In genomic region chr3:15428539-15428938, GRCh38 we compare ENCODE assay signal across 8 cellular contexts. TPM values are rescaled to one million over a fixed set of nuclear protein-coding genes. Genes with fewer than 3 reads are reported as not detected.
DNase-seq lines count a peak whose midpoint lies in the region; ATAC-seq and TF ChIP-seq lines count a peak whose summit lies in the region.

No MANE protein-coding gene starts in this region.

- TF ChIP-seq CTCF in endothelial cell (IDR thresholded peaks at IDR 0.05; ENCODE audit: unreplicated experiment) (no peak), nephron progenitor cell (IDR thresholded peaks at IDR 0.05) (no peak)

- DNase-seq in activated CD8-positive, alpha-beta memory T cell treated with anti-CD3 and anti-CD28 coated beads, Interleukin-2, amount 10 ng/mL, durations not matched to agents 7 days and 5 days = peak; percentile 51
- DNase-seq in activated CD8-positive, alpha-beta memory T cell treated with anti-CD3 and anti-CD28 coated beads for 24 hours = no peak
- DNase-seq in endothelial cell (ENCODE audit: low spot score) = no peak
- no peak for DNase-seq in nephron progenitor cell
- DNase-seq in NCI-H187 treated with DMSO at 0.1 percent for 48 hours (lab: John Stamatoyannopoulos, UW) = no peak
- DNase-seq in KG1 (lab: John Stamatoyannopoulos, UW) = no peak

- H3K4me1 Mint-ChIP-seq in activated CD8-positive, alpha-beta memory T cell treated with anti-CD3 and anti-CD28 coated beads, Interleukin-2, amount 10 ng/mL, durations not matched to agents 7 days and 5 days = peaks cover 52% of the 10 kb centered on the region
- H3K4me1 Mint-ChIP-seq in endothelial cell (ENCODE audit: unreplicated experiment) (peaks cover 23% of the 10 kb centered on the region), nephron progenitor cell (peaks cover 45% of the 10 kb centered on the region)

- peak overlapping the region; percentile 88 for H3K4me3 Mint-ChIP-seq in activated CD8-positive, alpha-beta memory T cell treated with anti-CD3 and anti-CD28 coated beads, Interleukin-2, amount 10 ng/mL, durations not matched to agents 7 days and 5 days
- H3K4me3 Mint-ChIP-seq in endothelial cell (ENCODE audit: unreplicated experiment) = peak overlapping the region; percentile 100
- H3K4me3 Mint-ChIP-seq in nephron progenitor cell = peak overlapping the region; percentile 100

- peak; percentile 48 for ATAC-seq in activated CD8-positive, alpha-beta memory T cell treated with anti-CD3 and anti-CD28 coated beads, Interleukin-2, amount 10 ng/mL, durations not matched to agents 7 days and 5 days
- ATAC-seq in SK-N-SH treated with all-trans-retinoic acid at 6 μM for 48 hours (peak; percentile 52), GM19035 (IDR thresholded peaks at IDR 0.05; ENCODE audit: unreplicated experiment) (no peak)

- CTCF ChIA-PET in activated CD8-positive, alpha-beta memory T cell treated with anti-CD3 and anti-CD28 coated beads, Interleukin-2, amount 10 ng/mL, durations not matched to agents 7 days and 5 days (lab: Charles Lee) = interaction anchor here (1.0 kb wide), 2 partner anchors 26 to 320 kb away, joined by 3 to 4 read pairs; no protein-coding TSS in a partner anchor

- peak overlapping the region; percentile 92 for H3K27ac Mint-ChIP-seq in activated CD8-positive, alpha-beta memory T cell treated with anti-CD3 and anti-CD28 coated beads, Interleukin-2, amount 10 ng/mL, durations not matched to agents 7 days and 5 days
- H3K27ac Mint-ChIP-seq in endothelial cell (ENCODE audit: unreplicated experiment) (peak overlapping the region; percentile 75), nephron progenitor cell (peak overlapping the region; percentile 15)

- peaks cover 45% of the 10 kb centered on the region for H3K36me3 Mint-ChIP-seq in activated CD8-positive, alpha-beta memory T cell treated with anti-CD3 and anti-CD28 coated beads, Interleukin-2, amount 10 ng/mL, durations not matched to agents 7 days and 5 days
- peaks cover 15% of the 10 kb centered on the region for H3K36me3 Mint-ChIP-seq in endothelial cell (ENCODE audit: low read depth, unreplicated experiment)
- H3K36me3 Mint-ChIP-seq in nephron progenitor cell (ENCODE audit: low read depth) = peaks cover 25% of the 10 kb centered on the region

- no peaks in the 10 kb centered on the region for H3K27me3 Mint-ChIP-seq in activated CD8-positive, alpha-beta memory T cell treated with anti-CD3 and anti-CD28 coated beads, Interleukin-2, amount 10 ng/mL, durations not matched to agents 7 days and 5 days
- H3K27me3 Mint-ChIP-seq in endothelial cell (ENCODE audit: unreplicated experiment) = peaks cover 5% of the 10 kb centered on the region
- no peaks in the 10 kb centered on the region for H3K27me3 Mint-ChIP-seq in nephron progenitor cell (ENCODE audit: low read depth, poor library complexity)

- H3K9me3 Mint-ChIP-seq in activated CD8-positive, alpha-beta memory T cell treated with anti-CD3 and anti-CD28 coated beads, Interleukin-2, amount 10 ng/mL, durations not matched to agents 7 days and 5 days (ENCODE audit: low read depth) = no peaks in the 10 kb centered on the region
- H3K9me3 Mint-ChIP-seq in endothelial cell (ENCODE audit: unreplicated experiment) (no peaks in the 10 kb centered on the region), nephron progenitor cell (no peaks in the 10 kb centered on the region)

TF ChIP-seq in SK-N-SH treated with all-trans-retinoic acid at 6 μM for 48 hours, 23 proteins besides CTCF, POLR2A, EP300 and RAD21 (continues in another document):
- no peak for TF ChIP-seq TCF4 (CRISPR knock-in tag; IDR thresholded peaks at IDR 0.05; ENCODE audit: borderline replicate concordance)
- TF ChIP-seq BACH2 (CRISPR knock-in tag; IDR thresholded peaks at IDR 0.05; ENCODE audit: borderline replicate concordance) = no peak
- no peak for TF ChIP-seq ZNF565 (CRISPR knock-in tag; conservative IDR thresholded peaks at IDR 0.05; ENCODE audit: low read depth)
- no peak for TF ChIP-seq ZFP30 (CRISPR knock-in tag; IDR thresholded peaks at IDR 0.05)
- TF ChIP-seq ESRRG (CRISPR knock-in tag; IDR thresholded peaks at IDR 0.05) = no peak
- TF ChIP-seq GLIS3 (CRISPR knock-in tag; IDR thresholded peaks at IDR 0.05) = no peak
- TF ChIP-seq CSRNP3 (CRISPR knock-in tag; IDR thresholded peaks at IDR 0.05) = no peak
- no peak for TF ChIP-seq POU6F1 (CRISPR knock-in tag; IDR thresholded peaks at IDR 0.05; ENCODE audit: borderline replicate concordance, low read depth)
- no peak for TF ChIP-seq ZC3H10 (CRISPR knock-in tag; IDR thresholded peaks at IDR 0.05)
- no peak for TF ChIP-seq CREB5 (CRISPR knock-in tag; IDR thresholded peaks at IDR 0.05; ENCODE audit: low read depth)
- TF ChIP-seq SNAI2 (CRISPR knock-in tag; IDR thresholded peaks at IDR 0.05) = no peak
- TF ChIP-seq PATZ1 (CRISPR knock-in tag; IDR thresholded peaks at IDR 0.05; ENCODE audit: borderline replicate concordance) = no peak
- TF ChIP-seq PPARA (CRISPR knock-in tag; IDR thresholded peaks at IDR 0.05; ENCODE audit: borderline replicate concordance) = no peak
- TF ChIP-seq ZFP3 (CRISPR knock-in tag; IDR thresholded peaks at IDR 0.05) = no peak
- TF ChIP-seq ZNF8 (CRISPR knock-in tag; IDR thresholded peaks at IDR 0.05) = no peak
- TF ChIP-seq OSR1 (CRISPR knock-in tag; IDR thresholded peaks at IDR 0.05) = no peak

RNA-seq across cellular contexts. Expression of gene EAF1, which starts 1.1 kb away (rescaled TPM):
- 10 to 100 TPM; 27.3 to 29.5 TPM for total RNA-seq in activated CD8-positive, alpha-beta memory T cell treated with anti-CD3 and anti-CD28 coated beads, Interleukin-2, amount 10 ng/mL, durations not matched to agents 7 days and 5 days
- 23.9 TPM for total RNA-seq in endothelial cell (ENCODE audit: unreplicated experiment)

RNA-seq across cellular contexts. Expression of gene METTL6, which starts 1.2 kb away (rescaled TPM):
- 10 to 100 TPM; 17.2 to 18.3 TPM for total RNA-seq in activated CD8-positive, alpha-beta memory T cell treated with anti-CD3 and anti-CD28 coated beads, Interleukin-2, amount 10 ng/mL, durations not matched to agents 7 days and 5 days
- 16.0 TPM for total RNA-seq in endothelial cell (ENCODE audit: unreplicated experiment)

Comparison
In these comparisons a context has a peak if more than half of its experiments do, and no peak if none do; other contexts are left out.
1. H3K27ac Mint-ChIP-seq: peak in every context shown above with its lines; median percentile 92 in activated CD8-positive, alpha-beta memory T cell treated with anti-CD3 and anti-CD28 coated beads, Interleukin-2, amount 10 ng/mL, durations not matched to agents 7 days and 5 days; 75 in endothelial cell; 15 in nephron progenitor cell.